Comparison of ENCODE assay signal across 8 cellular contexts in the genomic region with DNA sequence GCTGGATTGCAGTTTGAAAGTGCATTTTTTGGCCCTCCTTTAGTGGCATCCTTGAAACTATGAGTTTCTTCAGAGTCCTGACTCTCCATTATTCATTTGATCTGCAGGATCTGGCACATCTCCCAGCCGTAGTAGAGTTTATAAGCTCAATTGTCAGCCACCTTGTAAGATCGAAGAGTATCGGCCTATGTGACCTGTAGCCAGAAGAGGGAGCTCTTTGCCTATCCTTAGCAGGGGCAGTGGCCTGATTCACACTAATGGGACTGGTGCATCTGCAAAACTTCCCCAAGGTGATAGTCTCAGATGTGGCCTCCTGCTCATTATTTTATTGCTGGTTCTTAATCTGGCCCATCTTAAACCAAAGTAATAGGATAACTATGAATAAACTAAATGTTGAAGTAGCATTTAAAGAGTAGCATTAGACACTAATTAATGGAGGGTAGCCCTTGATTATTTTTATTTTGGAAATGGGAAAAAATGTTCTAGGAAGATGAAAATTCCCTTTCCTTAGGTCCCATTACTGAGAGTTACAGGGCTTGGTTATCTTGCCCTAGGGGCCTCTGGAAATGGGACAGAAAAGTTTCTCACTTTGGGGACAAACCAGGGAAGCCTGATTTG. TPM values are rescaled to one million over a fixed set of nuclear protein-coding genes. Genes with fewer than 3 reads are reported as not detected.
DNase-seq lines count a peak whose midpoint lies in the region; ATAC-seq and TF ChIP-seq lines count a peak whose summit lies in the region.

No MANE protein-coding gene starts in this region.

- no peaks in the 10 kb centered on the region for H3K27me3 ChIP-seq in CD8-positive, alpha-beta T cell (ENCODE audit: insufficient read depth, low read length)
- H3K27me3 ChIP-seq in effector memory CD4-positive, alpha-beta T cell (replicated peaks; ENCODE audit: control insufficient read depth, insufficient read depth, low read length, poor library complexity, severe bottlenecking) = no peaks in the 10 kb centered on the region

- no peak overlapping the region for H3K4me3 ChIP-seq in CD8-positive, alpha-beta T cell (ENCODE audit: low read depth, low read length)
- no peak overlapping the region for H3K4me3 ChIP-seq in effector memory CD4-positive, alpha-beta T cell (ENCODE audit: insufficient read depth, low read depth, low read length, poor library complexity, severe bottlenecking)

- no peaks in the 10 kb centered on the region for H3K9me3 ChIP-seq in CD8-positive, alpha-beta T cell (ENCODE audit: low read length)
- no peaks in the 10 kb centered on the region for H3K9me3 ChIP-seq in effector memory CD4-positive, alpha-beta T cell (ENCODE audit: control insufficient read depth, low read length)

- peaks cover 7% of the 10 kb centered on the region for H3K4me1 Mint-ChIP-seq in CD8-positive, alpha-beta T cell (ENCODE audit: low read depth)

- ATAC-seq in CD8-positive, alpha-beta T cell = peak; percentile 94
- peak; percentile 44 for ATAC-seq in GM19328 (IDR thresholded peaks at IDR 0.05; ENCODE audit: unreplicated experiment)
- ATAC-seq in HG03354 (IDR thresholded peaks at IDR 0.05; ENCODE audit: poor library complexity, severe bottlenecking, unreplicated experiment) = peak; percentile 54

- peak; percentile 30 to 70 (median 58) for DNase-seq in CD8-positive, alpha-beta T cell
- DNase-seq in NCI-H524 (lab: John Stamatoyannopoulos, UW) = peak; percentile 52 to 85
- DNase-seq in activated CD4-positive, alpha-beta T cell treated with anti-CD3 and anti-CD28 coated beads for 4 hours = peak; percentile 61 to 70
- peak; percentile 29 to 38 (median 31) for DNase-seq in effector memory CD4-positive, alpha-beta T cell
- peak; percentile 58 for DNase-seq in midbrain (lab: John Stamatoyannopoulos, UW)
- peak; percentile 45 for DNase-seq in stimulated activated naive CD4-positive, alpha-beta T cell treated with Interleukin-2 at 50 U/mL for 16 hours (lab: John Stamatoyannopoulos, UW)

- H3K27me3 Mint-ChIP-seq in CD8-positive, alpha-beta T cell (ENCODE audit: low read depth) = no peaks in the 10 kb centered on the region

- CTCF ChIA-PET in CD8-positive, alpha-beta T cell (lab: Charles Lee) = interaction anchor here (0.5 to 2.2 kb wide), 53 partner anchors 9 to 430 kb away, joined by 3 to 29 read pairs (median 4); a partner anchor contains a TSS

- H3K36me3 ChIP-seq in CD8-positive, alpha-beta T cell (ENCODE audit: insufficient read depth, low read length) = no peaks in the 10 kb centered on the region
- H3K36me3 ChIP-seq in effector memory CD4-positive, alpha-beta T cell (ENCODE audit: control insufficient read depth, insufficient read depth, low read length) = no peaks in the 10 kb centered on the region

- no peak overlapping the region for H3K27ac Mint-ChIP-seq in CD8-positive, alpha-beta T cell

- TF ChIP-seq CTCF in CD8-positive, alpha-beta T cell (IDR thresholded peaks at IDR 0.05) = peak; percentile 82

- no peaks in the 10 kb centered on the region for H3K4me1 ChIP-seq in CD8-positive, alpha-beta T cell (ENCODE audit: insufficient read depth, low read length)
- H3K4me1 ChIP-seq in effector memory CD4-positive, alpha-beta T cell (ENCODE audit: control insufficient read depth, insufficient read depth, low read length, poor library complexity, severe bottlenecking) = peaks cover 4% of the 10 kb centered on the region

- no peaks in the 10 kb centered on the region for H3K9me3 Mint-ChIP-seq in CD8-positive, alpha-beta T cell

- no peaks in the 10 kb centered on the region for H3K36me3 Mint-ChIP-seq in CD8-positive, alpha-beta T cell

- H3K4me3 Mint-ChIP-seq in CD8-positive, alpha-beta T cell = no peak overlapping the region

- intact Hi-C loops in CD8-positive, alpha-beta T cell (cut with DNase I, micrococcal nuclease) = loop anchor here (1.0 to 5.0 kb wide), 10 partner anchors 24 to 422 kb away; no protein-coding TSS in a partner anchor

- POLR2A ChIA-PET in CD8-positive, alpha-beta T cell (lab: Charles Lee) = interaction anchor here (0.7 to 1.1 kb wide), 4 partner anchors 16 to 428 kb away, joined by 3 read pairs; no protein-coding TSS in a partner anchor

- no peak overlapping the region for H3K27ac ChIP-seq in CD8-positive, alpha-beta T cell (ENCODE audit: low read depth, low read length)
- H3K27ac ChIP-seq in effector memory CD4-positive, alpha-beta T cell (ENCODE audit: insufficient read depth, low read length, poor library complexity, severe bottlenecking) = no peak overlapping the region

RNA-seq across cellular contexts. Expression of a gene that starts 21.2 kb away (rescaled TPM):
- 1 to 10 TPM; 3.1 to 4.3 TPM for total RNA-seq in CD8-positive, alpha-beta T cell

RNA-seq across cellular contexts. Expression of a gene that starts 25.7 kb away (rescaled TPM):
- under 1 TPM; 0.19 to 0.78 TPM for total RNA-seq in CD8-positive, alpha-beta T cell

Comparison
In these comparisons a context has a peak if more than half of its experiments do, and no peak if none do; other contexts are left out.
1. ATAC-seq: peak in every context shown above with its lines; median percentile 94 in CD8-positive, alpha-beta T cell; 54 in HG03354; 44 in GM19328.